Comparison of ENCODE assay signal across 8 cellular contexts in the genomic region with DNA sequence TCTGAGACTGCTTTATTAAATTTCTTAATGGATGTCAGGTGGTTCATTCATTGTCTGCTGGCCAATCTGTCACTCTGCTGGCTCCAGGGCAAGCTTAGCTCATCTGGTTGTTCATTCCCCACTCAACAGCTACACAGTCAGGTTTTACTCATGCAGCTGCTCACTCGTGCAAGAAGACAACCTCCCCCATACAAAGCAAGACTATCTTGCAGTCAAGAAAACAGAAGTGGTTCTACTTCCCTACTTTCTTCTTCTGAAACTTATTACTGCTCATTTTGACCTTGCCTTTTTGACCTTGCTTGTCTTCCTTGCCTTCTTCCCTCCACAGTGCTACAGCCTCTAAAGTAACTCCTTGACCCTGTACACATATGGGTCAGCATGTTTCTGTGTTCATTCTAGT.
DNase-seq lines count a peak whose midpoint lies in the region; ATAC-seq and TF ChIP-seq lines count a peak whose summit lies in the region.

No MANE protein-coding gene starts in this region.

- H3K27me3 Mint-ChIP-seq in effector memory CD8-positive, alpha-beta T cell = no peaks in the 10 kb centered on the region
- H3K27me3 Mint-ChIP-seq in WTC11 (ENCODE audit: low read depth) = no peaks in the 10 kb centered on the region

- H3K9me2 ChIP-seq in SK-N-SH = no peaks in the 10 kb centered on the region

- H3K27me3 ChIP-seq in SK-N-SH (ENCODE audit: insufficient read depth) (no peaks in the 10 kb centered on the region), HAP-1 (ENCODE audit: low read depth) (no peaks in the 10 kb centered on the region)

- peaks cover 6 to 22% of the 10 kb centered on the region in 2 experiments for H3K36me3 ChIP-seq in SK-N-SH (replicated peaks in 1 of 2; ENCODE audit: control insufficient read depth in 1 of 2, insufficient read depth in 2 of 2, low read length in 1 of 2)
- no peaks in the 10 kb centered on the region for H3K36me3 ChIP-seq in HAP-1 (replicated peaks)

- WGBS in SK-N-SH (ENCODE audit: low lambda C conversion rate) = 50% methylated on average over 1 of the region's 1 CpG

- H3K4me1 Mint-ChIP-seq in effector memory CD8-positive, alpha-beta T cell (ENCODE audit: low read depth in 2 of 2) = no peaks in the 10 kb centered on the region
- peaks cover 18% of the 10 kb centered on the region for H3K4me1 Mint-ChIP-seq in WTC11

- in situ Hi-C loops in HAP-1 (cut with MboI; ENCODE audit: low sequenced_read_pairs) = no loop called here

- no peaks in the 10 kb centered on the region for H3K9me3 Mint-ChIP-seq in effector memory CD8-positive, alpha-beta T cell
- H3K9me3 Mint-ChIP-seq in WTC11 = no peaks in the 10 kb centered on the region

- peaks cover 8% of the 10 kb centered on the region for H3K36me3 Mint-ChIP-seq in effector memory CD8-positive, alpha-beta T cell (ENCODE audit: insufficient read depth)
- peaks cover 17% of the 10 kb centered on the region for H3K36me3 Mint-ChIP-seq in WTC11

- POLR2A ChIA-PET in SK-N-SH (lab: Yijun Ruan, JAX) (no interaction called here), WTC11 (lab: Charles Lee) (no interaction called here)

- H3K9me3 ChIP-seq in SK-N-SH (no peaks in the 10 kb centered on the region), HAP-1 (no peaks in the 10 kb centered on the region)

- no peaks in the 10 kb centered on the region for H4K20me1 ChIP-seq in SK-N-SH (ENCODE audit: insufficient read depth)

- no peak for TF ChIP-seq EP300 in SK-N-SH (IDR thresholded peaks at IDR 0.05; ENCODE audit: borderline replicate concordance in 1 of 2, low read depth in 1 of 2, low read length in 1 of 2)

- H3F3A ChIP-seq in SK-N-SH (replicated peaks; ENCODE audit: insufficient read depth) = no peaks in the 10 kb centered on the region

- no peak overlapping the region for H2AFZ ChIP-seq in SK-N-SH (ENCODE audit: low read depth)

- no peak overlapping the region for H3K27ac ChIP-seq in SK-N-SH (ENCODE audit: low read depth in 2 of 2, low read length in 1 of 2)

- H3K4me1 ChIP-seq in SK-N-SH (ENCODE audit: control insufficient read depth in 1 of 2, insufficient read depth in 2 of 2, low read depth in 1 of 2, low read length in 1 of 2) = no peaks in the 10 kb centered on the region; a peak in 1 of 4 replicates
- H3K4me1 ChIP-seq in HAP-1 = no peaks in the 10 kb centered on the region

- H3K4me3 ChIP-seq in SK-N-SH (ENCODE audit: low read depth in 2 of 2, low read length in 1 of 2) (no peak overlapping the region), HAP-1 (no peak overlapping the region)

- peak; percentile 60 for DNase-seq in GF-D8 (lab: John Stamatoyannopoulos, UW)
- DNase-seq in effector memory CD8-positive, alpha-beta T cell = no peak
- no peak for DNase-seq in SK-N-SH
- DNase-seq in WTC11 (ENCODE audit: low spot score) = no peak
- DNase-seq in HAP-1 (ENCODE audit: low spot score in 2 of 2) = no peak
- no peak for DNase-seq in D341Med (ENCODE audit: low spot score)

- no peak overlapping the region for H3K27ac Mint-ChIP-seq in effector memory CD8-positive, alpha-beta T cell
- H3K27ac Mint-ChIP-seq in WTC11 = no peak overlapping the region

- TF ChIP-seq CTCF in SK-N-SH (IDR thresholded peaks at IDR 0.05) = no peak
- no peak for TF ChIP-seq CTCF in WTC11 (IDR thresholded peaks at IDR 0.05)

- ATAC-seq in GM21447 (IDR thresholded peaks at IDR 0.05; ENCODE audit: unreplicated experiment) (peak; percentile 92), HG03571 (IDR thresholded peaks at IDR 0.05; ENCODE audit: unreplicated experiment) (peak; percentile 91), WTC11 (no peak)
- peak; percentile 42 for ATAC-seq in effector memory CD8-positive, alpha-beta T cell (replicated peaks)

- TF ChIP-seq RAD21 in SK-N-SH (IDR thresholded peaks at IDR 0.05; ENCODE audit: low read length) = no peak

- H3K9ac ChIP-seq in SK-N-SH = no peak overlapping the region

- H3K79me2 ChIP-seq in SK-N-SH (ENCODE audit: insufficient read depth) = no peaks in the 10 kb centered on the region

- CTCF ChIA-PET in SK-N-SH (lab: Yijun Ruan, JAX) = interaction anchor here (0.8 kb wide), 1 partner anchor 21 kb away, joined by 3 read pairs; no protein-coding TSS in a partner anchor
- CTCF ChIA-PET in WTC11 (lab: Charles Lee) = no interaction called here

- no peak overlapping the region for H3K4me2 ChIP-seq in SK-N-SH

- no peak overlapping the region for H3K4me3 Mint-ChIP-seq in effector memory CD8-positive, alpha-beta T cell
- H3K4me3 Mint-ChIP-seq in WTC11 = no peak overlapping the region

TF ChIP-seq in SK-N-SH, 30 proteins besides CTCF, POLR2A, EP300 and RAD21:
- TF ChIP-seq EZH2phosphoT487 (IDR thresholded peaks at IDR 0.05; ENCODE audit: borderline replicate concordance, low read depth) = no peak

TF ChIP-seq in WTC11, 78 proteins besides CTCF, POLR2A, EP300 and RAD21 (continues in another document):
- TF ChIP-seq EMX1 (CRISPR knock-in tag; IDR thresholded peaks at IDR 0.05) (no peak), ZNF232 (CRISPR knock-in tag; IDR thresholded peaks at IDR 0.05) (no peak), SOX15 (CRISPR knock-in tag; IDR thresholded peaks at IDR 0.05) (no peak), JAZF1 (CRISPR knock-in tag; IDR thresholded peaks at IDR 0.05) (no peak), JUN (CRISPR knock-in tag; IDR thresholded peaks at IDR 0.05) (no peak), AR (CRISPR knock-in tag; IDR thresholded peaks at IDR 0.05) (no peak), ZNF532 (CRISPR knock-in tag; IDR thresholded peaks at IDR 0.05; ENCODE audit: borderline replicate concordance) (no peak), ZNF671 (CRISPR knock-in tag; IDR thresholded peaks at IDR 0.05) (no peak)
- TF ChIP-seq, protein P1, sequence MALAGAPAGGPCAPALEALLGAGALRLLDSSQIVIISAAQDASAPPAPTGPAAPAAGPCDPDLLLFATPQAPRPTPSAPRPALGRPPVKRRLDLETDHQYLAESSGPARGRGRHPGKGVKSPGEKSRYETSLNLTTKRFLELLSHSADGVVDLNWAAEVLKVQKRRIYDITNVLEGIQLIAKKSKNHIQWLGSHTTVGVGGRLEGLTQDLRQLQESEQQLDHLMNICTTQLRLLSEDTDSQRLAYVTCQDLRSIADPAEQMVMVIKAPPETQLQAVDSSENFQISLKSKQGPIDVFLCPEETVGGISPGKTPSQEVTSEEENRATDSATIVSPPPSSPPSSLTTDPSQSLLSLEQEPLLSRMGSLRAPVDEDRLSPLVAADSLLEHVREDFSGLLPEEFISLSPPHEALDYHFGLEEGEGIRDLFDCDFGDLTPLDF (CRISPR knock-in tag; IDR thresholded peaks at IDR 0.05) = no peak
